8 cellular contexts compared by ENCODE assay signal in genomic region chr19:35040826-35041547, GRCh38. TPM values are rescaled to one million over a fixed set of nuclear protein-coding genes. Genes with fewer than 3 reads are reported as not detected.
DNase-seq lines count a peak whose midpoint lies in the region; ATAC-seq lines count a peak whose summit lies in the region.

No MANE protein-coding gene starts in this region.

- H3K4me1 ChIP-seq in HUES48 (ENCODE audit: control insufficient read depth, insufficient read depth, low read length) (peaks cover 22% of the 10 kb centered on the region), rectal smooth muscle tissue (ENCODE audit: control insufficient read depth, insufficient read depth, low read length) (peaks cover 3% of the 10 kb centered on the region)

- ATAC-seq in GM19324 (IDR thresholded peaks at IDR 0.05; ENCODE audit: low FRiP score, unreplicated experiment), result no peak

- H3K36me3 ChIP-seq in HUES48 (ENCODE audit: control insufficient read depth, insufficient read depth, low read length) (no peaks in the 10 kb centered on the region), rectal smooth muscle tissue (ENCODE audit: control insufficient read depth, insufficient read depth, low read length) (no peaks in the 10 kb centered on the region)

- H3K27me3 Mint-ChIP-seq in activated naive CD8-positive, alpha-beta T cell treated with anti-CD3 and anti-CD28 coated beads for 36 hours, result peaks cover 6% of the 10 kb centered on the region

- peak overlapping the region; percentile 48 for H3K4me3 ChIP-seq in HUES48 (ENCODE audit: low read depth, low read length)
- H3K4me3 ChIP-seq in rectal smooth muscle tissue (ENCODE audit: low read length), result peak overlapping the region; percentile 14

- H3K27ac ChIP-seq in HUES48 (ENCODE audit: low read depth, low read length) (peak overlapping the region; percentile 70), rectal smooth muscle tissue (ENCODE audit: low read depth, low read length) (no peak overlapping the region)

- no peaks in the 10 kb centered on the region for H3K9me3 ChIP-seq in HUES48 (ENCODE audit: control insufficient read depth, insufficient read depth, low read length)

- peak overlapping the region; percentile 3 for H3K27ac Mint-ChIP-seq in activated naive CD8-positive, alpha-beta T cell treated with anti-CD3 and anti-CD28 coated beads for 36 hours

- peaks cover 26% of the 10 kb centered on the region for H3K4me1 Mint-ChIP-seq in activated naive CD8-positive, alpha-beta T cell treated with anti-CD3 and anti-CD28 coated beads for 36 hours

- H3K27me3 ChIP-seq in HUES48 (ENCODE audit: control insufficient read depth, insufficient read depth, low read length) (no peaks in the 10 kb centered on the region), rectal smooth muscle tissue (ENCODE audit: control insufficient read depth, insufficient read depth, low read length) (peaks cover 8% of the 10 kb centered on the region)

- H3K36me3 Mint-ChIP-seq in activated naive CD8-positive, alpha-beta T cell treated with anti-CD3 and anti-CD28 coated beads for 36 hours, result no peaks in the 10 kb centered on the region

- DNase-seq in activated naive CD8-positive, alpha-beta T cell treated with anti-CD3 and anti-CD28 coated beads for 36 hours, result peak; percentile 28
- DNase-seq in hypothalamus (lab: John Stamatoyannopoulos, UW) (peak in 43 of 51 donors; percentile 15 to 83 (median 45)), KG1 (lab: John Stamatoyannopoulos, UW) (no peak), GDM1 (lab: John Stamatoyannopoulos, UW) (no peak), SKM-1 (lab: John Stamatoyannopoulos, UW; ENCODE audit: unreplicated experiment) (no peak)

- no peaks in the 10 kb centered on the region for H3K9me3 Mint-ChIP-seq in activated naive CD8-positive, alpha-beta T cell treated with anti-CD3 and anti-CD28 coated beads for 36 hours

- peak overlapping the region; percentile 42 for H3K4me3 Mint-ChIP-seq in activated naive CD8-positive, alpha-beta T cell treated with anti-CD3 and anti-CD28 coated beads for 36 hours

- H3K9ac ChIP-seq in HUES48 (ENCODE audit: low read depth, low read length), result peak overlapping the region; percentile 1; the same call in 1 of the 2 replicates
- H3K9ac ChIP-seq in rectal smooth muscle tissue (ENCODE audit: low read length), result no peak overlapping the region

RNA-seq across cellular contexts. Expression of gene HPN, which starts 0.5 kb away (rescaled TPM):
- under 1 TPM in 1 of 2 experiments, not detected in 1; 0.31 TPM for total RNA-seq in activated naive CD8-positive, alpha-beta T cell treated with anti-CD3 and anti-CD28 coated beads for 36 hours

RNA-seq across cellular contexts. Expression of gene SCN1B, which starts 10.7 kb away (rescaled TPM):
- total RNA-seq in activated naive CD8-positive, alpha-beta T cell treated with anti-CD3 and anti-CD28 coated beads for 36 hours, result under 1 TPM; 0.45 to 0.98 TPM

RNA-seq across cellular contexts. Expression of gene GRAMD1A, which starts 40.9 kb away (rescaled TPM):
- 100 to 1,000 TPM; 135 to 140 TPM for total RNA-seq in activated naive CD8-positive, alpha-beta T cell treated with anti-CD3 and anti-CD28 coated beads for 36 hours

Comparison
In these comparisons a context has a peak if more than half of its experiments do, and no peak if none do; other contexts are left out.
1. DNase-seq: peak in activated naive CD8-positive, alpha-beta T cell treated with anti-CD3 and anti-CD28 coated beads for 36 hours (single experiment) and hypothalamus (43 of 51); none in KG1 (single experiment), GDM1 (single experiment) and SKM-1 (single experiment).